17 cellular contexts compared by ENCODE assay signal in the genomic region with DNA sequence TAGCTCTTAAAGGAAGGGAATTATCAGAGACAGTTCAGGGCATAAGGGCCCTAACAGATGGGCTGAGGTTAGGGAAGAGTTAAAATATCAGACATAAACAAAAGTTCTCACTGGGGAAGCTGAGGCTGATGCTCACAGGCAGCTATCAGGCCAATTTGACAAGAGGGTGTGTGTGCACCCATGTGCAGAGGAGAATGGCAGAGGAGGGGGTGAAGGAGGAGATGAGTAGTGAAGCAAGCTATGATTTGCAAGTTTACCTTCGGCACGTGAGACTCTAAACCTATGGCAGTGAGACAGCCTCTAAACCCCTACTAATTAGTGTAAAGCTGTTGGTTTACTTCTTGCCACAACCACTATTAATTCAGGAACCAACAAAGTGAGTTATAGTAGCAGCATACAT.
A peak's percentile ranks its signal among the peaks of the same experiment; 100 is the strongest.
DNase-seq lines count a peak whose midpoint lies in the region; ATAC-seq and TF ChIP-seq lines count a peak whose summit lies in the region.
"Had no signal": no experiment of that assay in that cellular context is flagged by ENCODE, and none has a peak within 500 bp of the region (broad histone marks: within the 10 kb centered on the region; RNA-seq: fewer than 3 reads in every experiment).

No MANE protein-coding gene starts in this region.

- H3K36me3 ChIP-seq in mammary epithelial cell (ENCODE audit: insufficient read depth, low read length) (no peaks in the 10 kb centered on the region), tibial artery (no peaks in the 10 kb centered on the region)
- H3K36me3 ChIP-seq: heart right ventricle had no signal

- no peaks in the 10 kb centered on the region for H4K20me1 ChIP-seq in mammary epithelial cell (ENCODE audit: insufficient read depth, low read length)

- H3K27me3 Mint-ChIP-seq in MCF 10A (ENCODE audit: insufficient read depth, unreplicated experiment): no peaks in the 10 kb centered on the region
- peaks cover 0 to 4% of the 10 kb centered on the region in 2 donors for H3K27me3 Mint-ChIP-seq in stimulated activated naive B cell treated with anti-CD40 and anti-IgM and Interleukin-4, amounts not matched to agents 10 μg/mL and 1 μg/mL and 100 μg/mL, for 72 hours
- H3K27me3 Mint-ChIP-seq: activated CD4-positive, alpha-beta T cell treated with anti-CD3 and anti-CD28 coated beads, Interleukin-2, amount 10 ng/mL, durations not matched to agents 24 days and 14 days; type B pancreatic cell had no signal

- no peaks in the 10 kb centered on the region for H3K27me3 ChIP-seq in mammary epithelial cell (ENCODE audit: insufficient read depth, low read length)
- no peaks in the 10 kb centered on the region for H3K27me3 ChIP-seq in tibial artery
- H3K27me3 ChIP-seq: heart right ventricle had no signal

- H3K27ac ChIP-seq in mammary epithelial cell (ENCODE audit: insufficient read depth, low read depth, low read length): no peak overlapping the region
- H3K27ac ChIP-seq in tibial artery: no peak overlapping the region
- H3K27ac ChIP-seq: 22Rv1, heart right ventricle had no signal

- dilution Hi-C loops in mammary epithelial cell (cut with HindIII; ENCODE audit: low sequenced_read_pairs): loop anchor here (5.0 kb wide), 1 partner anchor 86 kb away; no protein-coding TSS in a partner anchor

- H2AFZ ChIP-seq in mammary epithelial cell (ENCODE audit: low read depth, low read length): no peak overlapping the region

- H3K4me1 Mint-ChIP-seq in MCF 10A (ENCODE audit: insufficient read depth, unreplicated experiment): no peaks in the 10 kb centered on the region
- H3K4me1 Mint-ChIP-seq in stimulated activated naive B cell treated with anti-CD40 and anti-IgM and Interleukin-4, amounts not matched to agents 10 μg/mL and 1 μg/mL and 100 μg/mL, for 72 hours: peaks cover 13 to 18% of the 10 kb centered on the region in 2 donors
- H3K4me1 Mint-ChIP-seq: activated CD4-positive, alpha-beta T cell treated with anti-CD3 and anti-CD28 coated beads, Interleukin-2, amount 10 ng/mL, durations not matched to agents 24 days and 14 days had no signal

- H3K9me3 ChIP-seq in mammary epithelial cell (replicated peaks; ENCODE audit: insufficient read depth, low read length) (no peaks in the 10 kb centered on the region), tibial artery (no peaks in the 10 kb centered on the region)

- no peaks in the 10 kb centered on the region for H3K79me2 ChIP-seq in mammary epithelial cell (ENCODE audit: insufficient read depth, low read length)

- no peak overlapping the region for H3K4me3 Mint-ChIP-seq in MCF 10A (ENCODE audit: unreplicated experiment)
- H3K4me3 Mint-ChIP-seq in stimulated activated naive B cell treated with anti-CD40 and anti-IgM and Interleukin-4, amounts not matched to agents 10 μg/mL and 1 μg/mL and 100 μg/mL, for 72 hours: peak overlapping the region in 1 of 2 donors; percentile 1
- H3K4me3 Mint-ChIP-seq: activated CD4-positive, alpha-beta T cell treated with anti-CD3 and anti-CD28 coated beads, Interleukin-2, amount 10 ng/mL, durations not matched to agents 24 days and 14 days; type B pancreatic cell had no signal

- BruUV-seq in MCF 10A (replicated peaks; lab: Mats Ljungman, UMichigan): no TSS peak
- BruUV-seq in mammary epithelial cell (replicated peaks; lab: Mats Ljungman, UMichigan): no TSS peak

- no peak for TF ChIP-seq CTCF in MCF 10A (IDR thresholded peaks at IDR 0.05; ENCODE audit: unreplicated experiment)
- no peak for TF ChIP-seq CTCF in mammary epithelial cell (conservative IDR thresholded peaks at IDR 0.05 in 1 of 2, IDR thresholded peaks at IDR 0.05 in 1 of 2; ENCODE audit: extremely low read depth in 1 of 2, insufficient read depth in 1 of 2, low read depth in 1 of 2, low read length in 2 of 2)
- no peak for TF ChIP-seq CTCF in tibial artery (IDR thresholded peaks at IDR 0.05)

- no peak overlapping the region for H3K4me2 ChIP-seq in mammary epithelial cell (ENCODE audit: insufficient read depth, low read depth, low read length)

- H3K36me3 Mint-ChIP-seq in MCF 10A (ENCODE audit: insufficient read depth, unreplicated experiment): no peaks in the 10 kb centered on the region
- no peaks in the 10 kb centered on the region for H3K36me3 Mint-ChIP-seq in stimulated activated naive B cell treated with anti-CD40 and anti-IgM and Interleukin-4, amounts not matched to agents 10 μg/mL and 1 μg/mL and 100 μg/mL, for 72 hours
- H3K36me3 Mint-ChIP-seq: type B pancreatic cell had no signal

- no peak overlapping the region for H3K4me3 ChIP-seq in mammary epithelial cell (replicated peaks in 1 of 3; ENCODE audit: insufficient read depth in 1 of 3, low read depth in 2 of 3, low read length in 3 of 3)
- H3K4me3 ChIP-seq in tibial artery: no peak overlapping the region
- H3K4me3 ChIP-seq: heart right ventricle, lung had no signal

- in situ Hi-C loops in mammary epithelial cell (cut with MboI; ENCODE audit: low sequenced_read_pairs in 2 of 2): no loop called here

- CTCF ChIA-PET in MCF 10A (lab: Yijun Ruan, JAX): interaction anchor here (0.7 to 2.5 kb wide), 4 partner anchors 16 to 600 kb away, joined by 3 to 8 read pairs (median 5); no protein-coding TSS in a partner anchor
- CTCF ChIA-PET in mammary epithelial cell (lab: Charles Lee; ENCODE audit: low non-redundant PET): no interaction called here

- POLR2A ChIA-PET in MCF 10A (lab: Yijun Ruan, JAX): interaction anchor here (1.2 to 1.4 kb wide), 2 partner anchors 9 to 12 kb away, joined by 4 read pairs; no protein-coding TSS in a partner anchor

- H3K9me3 Mint-ChIP-seq in MCF 10A (ENCODE audit: unreplicated experiment): no peaks in the 10 kb centered on the region
- H3K9me3 Mint-ChIP-seq in stimulated activated naive B cell treated with anti-CD40 and anti-IgM and Interleukin-4, amounts not matched to agents 10 μg/mL and 1 μg/mL and 100 μg/mL, for 72 hours: peaks cover 5 to 9% of the 10 kb centered on the region in 2 donors
- H3K9me3 Mint-ChIP-seq: activated CD4-positive, alpha-beta T cell treated with anti-CD3 and anti-CD28 coated beads, Interleukin-2, amount 10 ng/mL, durations not matched to agents 24 days and 14 days; type B pancreatic cell had no signal

- H3K27ac Mint-ChIP-seq in MCF 10A (ENCODE audit: low read depth, unreplicated experiment): peak overlapping the region; percentile 16
- H3K27ac Mint-ChIP-seq in stimulated activated naive B cell treated with anti-CD40 and anti-IgM and Interleukin-4, amounts not matched to agents 10 μg/mL and 1 μg/mL and 100 μg/mL, for 72 hours: peak overlapping the region; percentile 15
- H3K27ac Mint-ChIP-seq: activated CD4-positive, alpha-beta T cell treated with anti-CD3 and anti-CD28 coated beads, Interleukin-2, amount 10 ng/mL, durations not matched to agents 24 days and 14 days; type B pancreatic cell had no signal

- no peaks in the 10 kb centered on the region for H3K4me1 ChIP-seq in mammary epithelial cell (ENCODE audit: insufficient read depth, low read length)
- no peaks in the 10 kb centered on the region for H3K4me1 ChIP-seq in tibial artery
- H3K4me1 ChIP-seq: heart right ventricle had no signal

- ATAC-seq in GM21825 (IDR thresholded peaks at IDR 0.05; ENCODE audit: unreplicated experiment) (peak; percentile 31), HG03135 (IDR thresholded peaks at IDR 0.05; ENCODE audit: unreplicated experiment) (peak; percentile 29)
- peak; percentile 58 to 59 for ATAC-seq in stimulated activated naive B cell treated with anti-CD40 and anti-IgM and Interleukin-4, amounts not matched to agents 10 μg/mL and 1 μg/mL and 100 μg/mL, for 72 hours (replicated peaks)
- ATAC-seq: heart right ventricle had no signal

- DNase-seq in MCF 10A (ENCODE audit: unreplicated experiment) (no peak), mammary epithelial cell (no peak), cerebellum (ENCODE audit: low spot score) (no peak), tibial artery (no peak), kidney tubule cell (ENCODE audit: low spot score) (no peak)
- DNase-seq in stimulated activated naive B cell treated with anti-CD40 and anti-IgM and Interleukin-4, amounts not matched to agents 10 μg/mL and 1 μg/mL and 100 μg/mL, for 72 hours: no peak
- DNase-seq: activated CD4-positive, alpha-beta T cell treated with anti-CD3 and anti-CD28 coated beads, Interleukin-2, amount 10 ng/mL, durations not matched to agents 24 days and 14 days; activated effector memory CD4-positive, alpha-beta T cell treated with anti-CD3 and anti-CD28 coated beads, Interleukin-2, amount 50 U/mL, for 16 hours; Calu3; heart right ventricle; NCI-H2171; SW 1271 had no signal

- WGBS in mammary epithelial cell (ENCODE audit: low coverage, missing lambda C conversion rate): 100% methylated on average over 2 of the region's 2 CpGs

- no peak overlapping the region for H3K9ac ChIP-seq in mammary epithelial cell (ENCODE audit: insufficient read depth, low read length)

- intact Hi-C loops in MCF 10A (cut with micrococcal nuclease) (no loop called here), mammary epithelial cell (cut with micrococcal nuclease) (no loop called here), tibial artery (cut with DNase I; ENCODE audit: low total_unique reads) (no loop called here)
